ENCODE assay signal across 1 cellular context in genomic region chr9:133430244-133430643, GRCh38.
A peak's percentile ranks its signal among the peaks of the same experiment; 100 is the strongest.
TF ChIP-seq lines count a peak whose summit lies in the region.

No MANE protein-coding gene starts in this region.

TF ChIP-seq in K562, 482 proteins besides CTCF, POLR2A, EP300 and RAD21:
- no peak for TF ChIP-seq ZNF140 (CRISPR knock-in tag; IDR thresholded peaks at IDR 0.05)
- TF ChIP-seq GABPB2 (CRISPR knock-in tag; conservative IDR thresholded peaks at IDR 0.05): no peak
- no peak for TF ChIP-seq ZC3H8 (IDR thresholded peaks at IDR 0.05)
- TF ChIP-seq RBM25 (IDR thresholded peaks at IDR 0.05; ENCODE audit: low read depth, low read length, severe bottlenecking): peak; percentile 84
- TF ChIP-seq KDM5B (IDR thresholded peaks at IDR 0.05; ENCODE audit: insufficient replicate concordance, low read depth, low read length): no peak
- no peak for TF ChIP-seq HNRNPUL1 (IDR thresholded peaks at IDR 0.05; ENCODE audit: low read length)
- TF ChIP-seq ZNF436 (CRISPR knock-in tag; IDR thresholded peaks at IDR 0.05): peak; percentile 90
- TF ChIP-seq, protein P1, sequence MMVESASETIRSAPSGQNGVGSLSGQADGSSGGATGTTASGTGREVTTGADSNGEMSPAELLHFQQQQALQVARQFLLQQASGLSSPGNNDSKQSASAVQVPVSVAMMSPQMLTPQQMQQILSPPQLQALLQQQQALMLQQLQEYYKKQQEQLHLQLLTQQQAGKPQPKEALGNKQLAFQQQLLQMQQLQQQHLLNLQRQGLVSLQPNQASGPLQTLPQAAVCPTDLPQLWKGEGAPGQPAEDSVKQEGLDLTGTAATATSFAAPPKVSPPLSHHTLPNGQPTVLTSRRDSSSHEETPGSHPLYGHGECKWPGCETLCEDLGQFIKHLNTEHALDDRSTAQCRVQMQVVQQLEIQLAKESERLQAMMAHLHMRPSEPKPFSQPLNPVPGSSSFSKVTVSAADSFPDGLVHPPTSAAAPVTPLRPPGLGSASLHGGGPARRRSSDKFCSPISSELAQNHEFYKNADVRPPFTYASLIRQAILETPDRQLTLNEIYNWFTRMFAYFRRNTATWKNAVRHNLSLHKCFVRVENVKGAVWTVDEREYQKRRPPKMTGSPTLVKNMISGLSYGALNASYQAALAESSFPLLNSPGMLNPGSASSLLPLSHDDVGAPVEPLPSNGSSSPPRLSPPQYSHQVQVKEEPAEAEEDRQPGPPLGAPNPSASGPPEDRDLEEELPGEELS (CRISPR knock-in tag; IDR thresholded peaks at IDR 0.05; ENCODE audit: borderline replicate concordance): no peak
- no peak for TF ChIP-seq ZNF121 (CRISPR knock-in tag; conservative IDR thresholded peaks at IDR 0.05)
- TF ChIP-seq CBX2 (IDR thresholded peaks at IDR 0.05; ENCODE audit: insufficient read depth, low read length, poor library complexity, severe bottlenecking): no peak
- no peak for TF ChIP-seq NCOA6 (IDR thresholded peaks at IDR 0.05)
- TF ChIP-seq KDM1A (IDR thresholded peaks at IDR 0.05): peak in 1 of 2 experiments; percentile 64; a peak in 1 of 4 replicates
- no peak for TF ChIP-seq HMG20A (CRISPR knock-in tag; conservative IDR thresholded peaks at IDR 0.05)
- TF ChIP-seq, protein P2, sequence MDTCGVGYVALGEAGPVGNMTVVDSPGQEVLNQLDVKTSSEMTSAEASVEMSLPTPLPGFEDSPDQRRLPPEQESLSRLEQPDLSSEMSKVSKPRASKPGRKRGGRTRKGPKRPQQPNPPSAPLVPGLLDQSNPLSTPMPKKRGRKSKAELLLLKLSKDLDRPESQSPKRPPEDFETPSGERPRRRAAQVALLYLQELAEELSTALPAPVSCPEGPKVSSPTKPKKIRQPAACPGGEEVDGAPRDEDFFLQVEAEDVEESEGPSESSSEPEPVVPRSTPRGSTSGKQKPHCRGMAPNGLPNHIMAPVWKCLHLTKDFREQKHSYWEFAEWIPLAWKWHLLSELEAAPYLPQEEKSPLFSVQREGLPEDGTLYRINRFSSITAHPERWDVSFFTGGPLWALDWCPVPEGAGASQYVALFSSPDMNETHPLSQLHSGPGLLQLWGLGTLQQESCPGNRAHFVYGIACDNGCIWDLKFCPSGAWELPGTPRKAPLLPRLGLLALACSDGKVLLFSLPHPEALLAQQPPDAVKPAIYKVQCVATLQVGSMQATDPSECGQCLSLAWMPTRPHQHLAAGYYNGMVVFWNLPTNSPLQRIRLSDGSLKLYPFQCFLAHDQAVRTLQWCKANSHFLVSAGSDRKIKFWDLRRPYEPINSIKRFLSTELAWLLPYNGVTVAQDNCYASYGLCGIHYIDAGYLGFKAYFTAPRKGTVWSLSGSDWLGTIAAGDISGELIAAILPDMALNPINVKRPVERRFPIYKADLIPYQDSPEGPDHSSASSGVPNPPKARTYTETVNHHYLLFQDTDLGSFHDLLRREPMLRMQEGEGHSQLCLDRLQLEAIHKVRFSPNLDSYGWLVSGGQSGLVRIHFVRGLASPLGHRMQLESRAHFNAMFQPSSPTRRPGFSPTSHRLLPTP (IDR thresholded peaks at IDR 0.05; ENCODE audit: borderline replicate concordance, extremely low read depth, insufficient read length): peak; percentile 19
- TF ChIP-seq SIN3A (IDR thresholded peaks at IDR 0.05; ENCODE audit: borderline replicate concordance in 2 of 2, control insufficient read depth in 1 of 2, low read depth in 2 of 2, low read length in 2 of 2): no peak
- TF ChIP-seq BCOR (IDR thresholded peaks at IDR 0.05): peak; percentile 85
- TF ChIP-seq ZFP36 (IDR thresholded peaks at IDR 0.05; ENCODE audit: low read depth, low read length, partially characterized antibody): peak; percentile 98
- no peak for TF ChIP-seq MXI1 (IDR thresholded peaks at IDR 0.05; ENCODE audit: low read depth, low read length)
